Comparison of ENCODE assay signal across 1 cellular context in the genomic region with DNA sequence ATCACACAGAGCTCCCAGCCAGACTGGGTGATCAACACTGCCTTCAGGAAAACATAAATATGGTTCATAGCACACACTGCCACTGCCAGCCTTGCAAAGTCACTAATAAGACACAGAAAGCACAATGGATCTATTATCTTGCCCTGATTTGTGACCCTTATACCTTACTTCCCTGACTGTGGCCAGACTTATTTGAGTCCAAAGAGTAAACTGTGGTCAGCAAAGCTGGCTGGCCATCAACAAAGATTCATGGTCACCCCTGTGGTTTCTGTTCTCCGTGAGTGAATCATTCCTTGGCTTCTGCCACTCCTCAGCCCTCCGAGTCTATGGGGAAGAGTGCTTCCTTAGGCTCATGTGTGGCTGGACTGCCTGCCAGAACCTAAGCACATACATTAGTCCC.
TF ChIP-seq lines count a peak whose summit lies in the region.

No MANE protein-coding gene starts in this region.

TF ChIP-seq in GM23338, 12 proteins besides CTCF, POLR2A, EP300 and RAD21 (continued from another document):
- TF ChIP-seq ZNF462 (CRISPR knock-in tag; IDR thresholded peaks at IDR 0.05), result no peak
- TF ChIP-seq CREB1 (CRISPR knock-in tag; IDR thresholded peaks at IDR 0.05; ENCODE audit: low read depth), result no peak
- TF ChIP-seq ZNF114 (CRISPR knock-in tag; IDR thresholded peaks at IDR 0.05), result no peak
- TF ChIP-seq ETS1 (IDR thresholded peaks at IDR 0.05), result no peak
- TF ChIP-seq NANOG (IDR thresholded peaks at IDR 0.05; ENCODE audit: borderline replicate concordance), result no peak
- TF ChIP-seq EZH2phosphoT487 (IDR thresholded peaks at IDR 0.05; ENCODE audit: unreplicated experiment), result no peak
